Comparison of ENCODE assay signal across 10 cellular contexts in the genomic region with DNA sequence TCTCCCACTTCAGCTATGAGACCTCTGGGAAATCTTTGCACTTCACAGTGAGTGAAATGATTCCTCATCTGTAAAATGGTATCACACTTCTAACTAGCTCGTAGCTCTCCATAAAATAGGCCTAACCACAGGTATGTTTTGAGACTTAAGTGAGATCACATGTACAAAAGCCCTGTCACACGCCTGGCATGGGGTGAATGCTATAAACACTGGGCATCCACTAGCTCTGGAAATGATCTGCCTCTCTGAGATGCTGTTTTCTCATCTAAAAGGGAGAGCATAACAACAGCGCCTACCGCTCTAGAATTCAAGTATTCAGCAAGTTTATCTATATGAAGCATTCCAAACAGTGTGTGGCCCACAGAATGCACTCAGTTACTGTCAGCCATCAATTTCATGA. TPM values are rescaled to one million over a fixed set of nuclear protein-coding genes. Genes with fewer than 3 reads are reported as not detected.
A peak's percentile ranks its signal among the peaks of the same experiment; 100 is the strongest.
DNase-seq lines count a peak whose midpoint lies in the region; ATAC-seq and TF ChIP-seq lines count a peak whose summit lies in the region.
"Had no signal": no experiment of that assay in that cellular context is flagged by ENCODE, and none has a peak within 500 bp of the region (broad histone marks: within the 10 kb centered on the region; RNA-seq: fewer than 3 reads in every experiment).

No MANE protein-coding gene starts in this region.

- no peak overlapping the region for H3K4me3 ChIP-seq in right cardiac atrium (ENCODE audit: low read length)

- peaks cover 20% of the 10 kb centered on the region for H3K4me1 ChIP-seq in right cardiac atrium (ENCODE audit: control insufficient read depth, insufficient read depth, low read length)

- H3K27ac Mint-ChIP-seq in activated CD8-positive, alpha-beta memory T cell treated with anti-CD3 and anti-CD28 coated beads, Interleukin-2, amount 10 ng/mL, durations not matched to agents 7 days and 5 days: peak overlapping the region; percentile 92
- peak overlapping the region; percentile 21 for H3K27ac Mint-ChIP-seq in WTC11
- H3K27ac Mint-ChIP-seq in stimulated activated naive B cell treated with anti-CD40 and anti-IgM and Interleukin-4, amounts not matched to agents 10 μg/mL and 1 μg/mL and 100 μg/mL, for 72 hours: peak overlapping the region; percentile 96

- no peaks in the 10 kb centered on the region for H3K9me3 ChIP-seq in right cardiac atrium (ENCODE audit: control insufficient read depth, low read length)
- H3K9me3 ChIP-seq: transverse colon had no signal

- POLR2A ChIA-PET in WTC11 (lab: Charles Lee): interaction anchor here (0.5 kb wide), 1 partner anchor 14 kb away, joined by 3 read pairs; no protein-coding TSS in a partner anchor

- H3K4me1 Mint-ChIP-seq in activated CD8-positive, alpha-beta memory T cell treated with anti-CD3 and anti-CD28 coated beads, Interleukin-2, amount 10 ng/mL, durations not matched to agents 7 days and 5 days: peaks cover 56% of the 10 kb centered on the region
- peaks cover 35% of the 10 kb centered on the region for H3K4me1 Mint-ChIP-seq in WTC11
- peaks cover 61 to 82% of the 10 kb centered on the region in 2 donors for H3K4me1 Mint-ChIP-seq in stimulated activated naive B cell treated with anti-CD40 and anti-IgM and Interleukin-4, amounts not matched to agents 10 μg/mL and 1 μg/mL and 100 μg/mL, for 72 hours

- no peak for TF ChIP-seq CTCF in WTC11 (IDR thresholded peaks at IDR 0.05)

- CTCF ChIA-PET in activated CD8-positive, alpha-beta memory T cell treated with anti-CD3 and anti-CD28 coated beads, Interleukin-2, amount 10 ng/mL, durations not matched to agents 7 days and 5 days (lab: Charles Lee): interaction anchor here (0.9 to 1.3 kb wide), 3 partner anchors 22 to 160 kb away, joined by 3 read pairs; no protein-coding TSS in a partner anchor
- CTCF ChIA-PET in WTC11 (lab: Charles Lee): interaction anchor here (3.6 kb wide), 1 partner anchor 65 kb away, joined by 12 read pairs; the partner anchor contains the start of gene TTC9B

- no peaks in the 10 kb centered on the region for H3K27me3 ChIP-seq in right cardiac atrium (ENCODE audit: control insufficient read depth, insufficient read depth)
- H3K27me3 ChIP-seq: transverse colon had no signal

- H3K27ac ChIP-seq in right cardiac atrium (ENCODE audit: low read length): peak overlapping the region; percentile 0

- no peak for DNase-seq in activated CD8-positive, alpha-beta memory T cell treated with anti-CD3 and anti-CD28 coated beads, Interleukin-2, amount 10 ng/mL, durations not matched to agents 7 days and 5 days
- no peak for DNase-seq in activated CD8-positive, alpha-beta memory T cell treated with anti-CD3 and anti-CD28 coated beads, Interleukin-2, amount 50 U/mL, for 4 hours
- DNase-seq in WTC11 (ENCODE audit: low spot score) (no peak), right cardiac atrium (peak in 1 of 3 donors; percentile 24), SK-N-DZ (ENCODE audit: low spot score) (no peak)
- DNase-seq in stimulated activated naive B cell treated with anti-CD40 and anti-IgM and Interleukin-4, amounts not matched to agents 10 μg/mL and 1 μg/mL and 100 μg/mL, for 72 hours: no peak
- DNase-seq: small intestine, transverse colon had no signal

- intact Hi-C loops in right cardiac atrium (cut with DNase I): no loop called here

- WGBS in right cardiac atrium: 70% methylated on average over 4 of the region's 4 CpGs

- no peak for ATAC-seq in activated CD8-positive, alpha-beta memory T cell treated with anti-CD3 and anti-CD28 coated beads, Interleukin-2, amount 10 ng/mL, durations not matched to agents 7 days and 5 days
- no peak for ATAC-seq in WTC11
- ATAC-seq in right cardiac atrium: no peak
- no peak for ATAC-seq in stimulated activated naive B cell treated with anti-CD40 and anti-IgM and Interleukin-4, amounts not matched to agents 10 μg/mL and 1 μg/mL and 100 μg/mL, for 72 hours (replicated peaks)
- no peak for ATAC-seq in esophagus mucosa
- no peak for ATAC-seq in HG03342 (IDR thresholded peaks at IDR 0.05; ENCODE audit: unreplicated experiment)

- peak overlapping the region; percentile 86 for H3K4me3 Mint-ChIP-seq in activated CD8-positive, alpha-beta memory T cell treated with anti-CD3 and anti-CD28 coated beads, Interleukin-2, amount 10 ng/mL, durations not matched to agents 7 days and 5 days
- peak overlapping the region; percentile 18; the same call in 1 of the 2 replicates for H3K4me3 Mint-ChIP-seq in WTC11
- peak overlapping the region in 1 of 2 donors; percentile 87 for H3K4me3 Mint-ChIP-seq in stimulated activated naive B cell treated with anti-CD40 and anti-IgM and Interleukin-4, amounts not matched to agents 10 μg/mL and 1 μg/mL and 100 μg/mL, for 72 hours

- no peaks in the 10 kb centered on the region for H3K27me3 Mint-ChIP-seq in activated CD8-positive, alpha-beta memory T cell treated with anti-CD3 and anti-CD28 coated beads, Interleukin-2, amount 10 ng/mL, durations not matched to agents 7 days and 5 days
- H3K27me3 Mint-ChIP-seq in WTC11 (ENCODE audit: low read depth): no peaks in the 10 kb centered on the region
- no peaks in the 10 kb centered on the region for H3K27me3 Mint-ChIP-seq in stimulated activated naive B cell treated with anti-CD40 and anti-IgM and Interleukin-4, amounts not matched to agents 10 μg/mL and 1 μg/mL and 100 μg/mL, for 72 hours

- H3K36me3 Mint-ChIP-seq in activated CD8-positive, alpha-beta memory T cell treated with anti-CD3 and anti-CD28 coated beads, Interleukin-2, amount 10 ng/mL, durations not matched to agents 7 days and 5 days: no peaks in the 10 kb centered on the region
- H3K36me3 Mint-ChIP-seq in WTC11: no peaks in the 10 kb centered on the region
- peaks cover 0 to 20% of the 10 kb centered on the region in 2 donors for H3K36me3 Mint-ChIP-seq in stimulated activated naive B cell treated with anti-CD40 and anti-IgM and Interleukin-4, amounts not matched to agents 10 μg/mL and 1 μg/mL and 100 μg/mL, for 72 hours

- no peaks in the 10 kb centered on the region for H3K9me3 Mint-ChIP-seq in activated CD8-positive, alpha-beta memory T cell treated with anti-CD3 and anti-CD28 coated beads, Interleukin-2, amount 10 ng/mL, durations not matched to agents 7 days and 5 days (ENCODE audit: low read depth)
- no peaks in the 10 kb centered on the region for H3K9me3 Mint-ChIP-seq in WTC11
- H3K9me3 Mint-ChIP-seq in stimulated activated naive B cell treated with anti-CD40 and anti-IgM and Interleukin-4, amounts not matched to agents 10 μg/mL and 1 μg/mL and 100 μg/mL, for 72 hours: no peaks in the 10 kb centered on the region

TF ChIP-seq in WTC11, 78 proteins besides CTCF, POLR2A, EP300 and RAD21:
- TF ChIP-seq, protein P1, sequence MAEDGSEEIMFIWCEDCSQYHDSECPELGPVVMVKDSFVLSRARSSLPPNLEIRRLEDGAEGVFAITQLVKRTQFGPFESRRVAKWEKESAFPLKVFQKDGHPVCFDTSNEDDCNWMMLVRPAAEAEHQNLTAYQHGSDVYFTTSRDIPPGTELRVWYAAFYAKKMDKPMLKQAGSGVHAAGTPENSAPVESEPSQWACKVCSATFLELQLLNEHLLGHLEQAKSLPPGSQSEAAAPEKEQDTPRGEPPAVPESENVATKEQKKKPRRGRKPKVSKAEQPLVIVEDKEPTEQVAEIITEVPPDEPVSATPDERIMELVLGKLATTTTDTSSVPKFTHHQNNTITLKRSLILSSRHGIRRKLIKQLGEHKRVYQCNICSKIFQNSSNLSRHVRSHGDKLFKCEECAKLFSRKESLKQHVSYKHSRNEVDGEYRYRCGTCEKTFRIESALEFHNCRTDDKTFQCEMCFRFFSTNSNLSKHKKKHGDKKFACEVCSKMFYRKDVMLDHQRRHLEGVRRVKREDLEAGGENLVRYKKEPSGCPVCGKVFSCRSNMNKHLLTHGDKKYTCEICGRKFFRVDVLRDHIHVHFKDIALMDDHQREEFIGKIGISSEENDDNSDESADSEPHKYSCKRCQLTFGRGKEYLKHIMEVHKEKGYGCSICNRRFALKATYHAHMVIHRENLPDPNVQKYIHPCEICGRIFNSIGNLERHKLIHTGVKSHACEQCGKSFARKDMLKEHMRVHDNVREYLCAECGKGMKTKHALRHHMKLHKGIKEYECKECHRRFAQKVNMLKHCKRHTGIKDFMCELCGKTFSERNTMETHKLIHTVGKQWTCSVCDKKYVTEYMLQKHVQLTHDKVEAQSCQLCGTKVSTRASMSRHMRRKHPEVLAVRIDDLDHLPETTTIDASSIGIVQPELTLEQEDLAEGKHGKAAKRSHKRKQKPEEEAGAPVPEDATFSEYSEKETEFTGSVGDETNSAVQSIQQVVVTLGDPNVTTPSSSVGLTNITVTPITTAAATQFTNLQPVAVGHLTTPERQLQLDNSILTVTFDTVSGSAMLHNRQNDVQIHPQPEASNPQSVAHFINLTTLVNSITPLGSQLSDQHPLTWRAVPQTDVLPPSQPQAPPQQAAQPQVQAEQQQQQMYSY (CRISPR knock-in tag; IDR thresholded peaks at IDR 0.05): no peak
- no peak for TF ChIP-seq GRHL2 (CRISPR knock-in tag; IDR thresholded peaks at IDR 0.05; ENCODE audit: insufficient replicate concordance, severe bottlenecking)
- no peak for TF ChIP-seq OVOL2 (CRISPR knock-in tag; IDR thresholded peaks at IDR 0.05; ENCODE audit: borderline replicate concordance)

RNA-seq across cellular contexts. Expression of gene AKT2, which starts 2.2 kb away (rescaled TPM):
- 100 to 1,000 TPM; 141 to 172 TPM for total RNA-seq in activated CD8-positive, alpha-beta memory T cell treated with anti-CD3 and anti-CD28 coated beads, Interleukin-2, amount 10 ng/mL, durations not matched to agents 7 days and 5 days
- total RNA-seq in WTC11 (2021) (156 to 174 TPM (median 161 TPM) in 3 replicates), right cardiac atrium (100 to 1,000 TPM; 119 to 131 (median 125) TPM), esophagus mucosa (96.0 TPM)
- polyA plus RNA-seq in right cardiac atrium: 94.9 TPM
- polyA plus RNA-seq in SK-N-DZ (2014; cell fraction: cytosol; rRNA removed): 123 and 134 TPM in 2 replicates
- 382 and 407 TPM in 2 replicates for polyA plus RNA-seq in SK-N-DZ (2014; cell fraction: nucleus; rRNA removed)

RNA-seq across cellular contexts. Expression of gene CCNP, which starts 56.4 kb away (rescaled TPM):
- under 1 TPM; 0.21 to 0.38 TPM for total RNA-seq in activated CD8-positive, alpha-beta memory T cell treated with anti-CD3 and anti-CD28 coated beads, Interleukin-2, amount 10 ng/mL, durations not matched to agents 7 days and 5 days
- total RNA-seq in WTC11 (2021) (0.83 to 2.4 TPM (median 1.9 TPM) in 3 replicates), right cardiac atrium (under 1 TPM; 0.23 to 0.41 (median 0.30) TPM), esophagus mucosa (not detected)
- polyA plus RNA-seq in right cardiac atrium: 0.25 TPM
- 0.12 TPM in 1 of 2 replicates, not detected in the other for polyA plus RNA-seq in SK-N-DZ (2014; cell fraction: cytosol; rRNA removed)
- polyA plus RNA-seq in SK-N-DZ (2014; cell fraction: nucleus; rRNA removed): 1.8 TPM in 1 of 2 replicates, not detected in the other

Comparison
In these comparisons a context has a peak if more than half of its experiments do, and no peak if none do; other contexts are left out.
1. H3K27ac Mint-ChIP-seq: peak in every context shown above with its lines; median percentile 96 in stimulated activated naive B cell treated with anti-CD40 and anti-IgM and Interleukin-4, amounts not matched to agents 10 μg/mL and 1 μg/mL and 100 μg/mL, for 72 hours; 92 in activated CD8-positive, alpha-beta memory T cell treated with anti-CD3 and anti-CD28 coated beads, Interleukin-2, amount 10 ng/mL, durations not matched to agents 7 days and 5 days; 21 in WTC11.